In genomic region chr9:62802719-62803079, GRCh38 we compare ENCODE assay signal across 8 cellular contexts.
DNase-seq lines count a peak whose midpoint lies in the region; ATAC-seq, FAIRE-seq and TF ChIP-seq lines count a peak whose summit lies in the region.
"Not testable (repeated sequence)": the region's sequence is repeated elsewhere in the genome, so short reads cannot be mapped to it uniquely, and the experiment has no call there.

No MANE protein-coding gene starts in this region.

- H3K9ac ChIP-seq in OCI-LY3 (ENCODE audit: low read length): peak overlapping the region; percentile 87
- H3K9ac ChIP-seq in smooth muscle cell (ENCODE audit: low read depth): peak overlapping the region; percentile 55

- intact Hi-C loops in heart right ventricle (cut with DNase I); naive thymus-derived CD4-positive, alpha-beta T cell (cut with micrococcal nuclease): not testable (repeated sequence)

- peaks cover 80% of the 10 kb centered on the region for H3K27me3 Mint-ChIP-seq in GM23338 (ENCODE audit: insufficient read depth, low read depth, poor library complexity)
- H3K27me3 Mint-ChIP-seq in activated T-cell treated with anti-CD3 and anti-CD28 coated beads, Interleukin-2, amount 50 U/mL, for 72 hours (ENCODE audit: low read depth): peaks cover 53% of the 10 kb centered on the region
- H3K27me3 Mint-ChIP-seq in naive thymus-derived CD4-positive, alpha-beta T cell: peaks cover 48 to 64% (median 57%) of the 10 kb centered on the region in 5 donors

- H3K4me3 Mint-ChIP-seq in GM23338: peak overlapping the region; percentile 79
- H3K4me3 Mint-ChIP-seq in activated T-cell treated with anti-CD3 and anti-CD28 coated beads, Interleukin-2, amount 50 U/mL, for 72 hours: peak overlapping the region; percentile 69 to 74
- peak overlapping the region; percentile 18 to 79 (median 68) for H3K4me3 Mint-ChIP-seq in naive thymus-derived CD4-positive, alpha-beta T cell

- POLR2A ChIA-PET in AG04450 (lab: Yijun Ruan, JAX); naive thymus-derived CD4-positive, alpha-beta T cell (lab: Charles Lee): not testable (repeated sequence)

- H3K36me3 ChIP-seq in GM23338 (ENCODE audit: insufficient read depth); OCI-LY3 (replicated peaks; ENCODE audit: low read depth, low read length); heart right ventricle; naive thymus-derived CD4-positive, alpha-beta T cell (ENCODE audit: control insufficient read depth in 2 of 3, insufficient read depth in 3 of 3, low read length in 3 of 3); smooth muscle cell (ENCODE audit: low read depth): not testable (repeated sequence)

- FAIRE-seq in colon (lab: Jason Lieb, UNC): peak; percentile 21

- not testable (repeated sequence) for DNase-seq in AG04450 (ENCODE audit: low read depth, low spot score); GM23338 (ENCODE audit: low spot score); activated T-cell treated with anti-CD3 and anti-CD28 coated beads, Interleukin-2, amount 50 U/mL, for 72 hours; heart right ventricle; naive thymus-derived CD4-positive, alpha-beta T cell; smooth muscle cell (lab: John Stamatoyannopoulos, UW; ENCODE audit: unreplicated experiment)

- TF ChIP-seq CTCF in AG04450 (IDR thresholded peaks at IDR 0.05; ENCODE audit: low read depth, low read length); GM23338 (conservative IDR thresholded peaks at IDR 0.05; ENCODE audit: low read depth in 2 of 2); OCI-LY3 (IDR thresholded peaks at IDR 0.05; ENCODE audit: low read depth, low read length); smooth muscle cell (IDR thresholded peaks at IDR 0.05; ENCODE audit: borderline replicate concordance, insufficient read depth, poor library complexity, severe bottlenecking): not testable (repeated sequence)
- TF ChIP-seq CTCF in heart right ventricle (IDR thresholded peaks at IDR 0.05): peak in 2 of 9 donors; percentile 0 to 8

- peak overlapping the region; percentile 70 for H3K4me2 ChIP-seq in GM23338
- H3K4me2 ChIP-seq in OCI-LY3 (ENCODE audit: low read length): peak overlapping the region; percentile 50
- H3K4me2 ChIP-seq in smooth muscle cell: peak overlapping the region; percentile 83

- ATAC-seq in GM23338; activated T-cell treated with anti-CD3 and anti-CD28 coated beads, Interleukin-2, amount 50 U/mL, for 72 hours (replicated peaks in 1 of 2); heart right ventricle; naive thymus-derived CD4-positive, alpha-beta T cell: not testable (repeated sequence)

- WGBS in heart right ventricle, 2 donors: 14 to 17% methylated on average over 9 of the region's 9 CpGs
- 20% methylated on average over 9 of the region's 9 CpGs for WGBS in smooth muscle cell (ENCODE audit: low lambda C conversion rate)

- H3K4me1 ChIP-seq in GM23338 (ENCODE audit: insufficient read depth) (peaks cover 33% of the 10 kb centered on the region), OCI-LY3 (ENCODE audit: low read length) (peaks cover 19% of the 10 kb centered on the region), heart right ventricle (peaks cover 2 to 42% (median 34%) of the 10 kb centered on the region in 9 donors)
- peaks cover 3 to 14% of the 10 kb centered on the region in 2 donors for H3K4me1 ChIP-seq in naive thymus-derived CD4-positive, alpha-beta T cell (ENCODE audit: control insufficient read depth in 2 of 2, insufficient read depth in 2 of 2, low read length in 2 of 2)
- H3K4me1 ChIP-seq in smooth muscle cell (ENCODE audit: low read depth): not testable (repeated sequence)

- H3K79me2 ChIP-seq in GM23338 (replicated peaks; ENCODE audit: insufficient read depth); smooth muscle cell (ENCODE audit: low read depth): not testable (repeated sequence)
- H3K79me2 ChIP-seq in OCI-LY3 (ENCODE audit: low read length): peaks cover 18% of the 10 kb centered on the region; the same call in 1 of the 2 replicates

- CTCF ChIA-PET in AG04450 (lab: Charles Lee); naive thymus-derived CD4-positive, alpha-beta T cell (lab: Charles Lee): not testable (repeated sequence)

- peak overlapping the region; percentile 70 for H3K27ac ChIP-seq in AG04450 (ENCODE audit: low read depth, low read length)
- H3K27ac ChIP-seq in GM23338 (ENCODE audit: low read depth); naive thymus-derived CD4-positive, alpha-beta T cell (ENCODE audit: low read depth, low read length): not testable (repeated sequence)
- H3K27ac ChIP-seq in OCI-LY3 (ENCODE audit: low read length): peak overlapping the region; percentile 76; the same call in 1 of the 2 replicates
- H3K27ac ChIP-seq in heart right ventricle: peak overlapping the region in 9 of 10 donors; percentile 40 to 95 (median 87)
- peak overlapping the region; percentile 33 for H3K27ac ChIP-seq in smooth muscle cell (ENCODE audit: low read depth)

- H3K9me3 ChIP-seq in AG04450 (ENCODE audit: control insufficient read depth, insufficient read depth, low read length): peaks cover 18% of the 10 kb centered on the region
- not testable (repeated sequence) for H3K9me3 ChIP-seq in OCI-LY3 (ENCODE audit: insufficient read depth, low read length); heart right ventricle; naive thymus-derived CD4-positive, alpha-beta T cell (ENCODE audit: control insufficient read depth in 2 of 3, low read length in 3 of 3); smooth muscle cell (replicated peaks; ENCODE audit: low read depth)

- H3K4me3 ChIP-seq in AG04450 (ENCODE audit: low read depth, low read length): peak overlapping the region; percentile 62
- peak overlapping the region; percentile 67 for H3K4me3 ChIP-seq in GM23338
- peak overlapping the region; percentile 79 for H3K4me3 ChIP-seq in OCI-LY3 (ENCODE audit: low read length)
- H3K4me3 ChIP-seq in heart right ventricle: peak overlapping the region; percentile 36 to 68 (median 58)
- H3K4me3 ChIP-seq in naive thymus-derived CD4-positive, alpha-beta T cell (ENCODE audit: low read length): peak overlapping the region; percentile 50
- peak overlapping the region; percentile 44 for H3K4me3 ChIP-seq in smooth muscle cell

- H3K27me3 ChIP-seq in AG04450 (ENCODE audit: control insufficient read depth, insufficient read depth, low read length) (peaks cover 14% of the 10 kb centered on the region), GM23338 (ENCODE audit: insufficient read depth) (peaks cover 92% of the 10 kb centered on the region), heart right ventricle (peaks cover 0 to 75% (median 69%) of the 10 kb centered on the region in 7 donors), smooth muscle cell (ENCODE audit: low read depth) (peaks cover 55% of the 10 kb centered on the region)
- not testable (repeated sequence) for H3K27me3 ChIP-seq in OCI-LY3 (ENCODE audit: low read depth, low read length)
- H3K27me3 ChIP-seq in naive thymus-derived CD4-positive, alpha-beta T cell (ENCODE audit: control insufficient read depth in 2 of 2, insufficient read depth in 2 of 2, low read length in 2 of 2): peaks cover 0 to 15% of the 10 kb centered on the region in 2 donors

- H3K9me3 Mint-ChIP-seq in GM23338: peaks cover 32% of the 10 kb centered on the region
- not testable (repeated sequence) for H3K9me3 Mint-ChIP-seq in activated T-cell treated with anti-CD3 and anti-CD28 coated beads, Interleukin-2, amount 50 U/mL, for 72 hours
- peaks cover 0 to 22% (median 9%) of the 10 kb centered on the region in 11 donors for H3K9me3 Mint-ChIP-seq in naive thymus-derived CD4-positive, alpha-beta T cell

- H3K4me1 Mint-ChIP-seq in GM23338: peaks cover 23% of the 10 kb centered on the region
- H3K4me1 Mint-ChIP-seq in activated T-cell treated with anti-CD3 and anti-CD28 coated beads, Interleukin-2, amount 50 U/mL, for 72 hours (ENCODE audit: low read depth): peaks cover 37% of the 10 kb centered on the region
- peaks cover 28 to 41% (median 33%) of the 10 kb centered on the region in 7 donors for H3K4me1 Mint-ChIP-seq in naive thymus-derived CD4-positive, alpha-beta T cell

- H3K36me3 Mint-ChIP-seq in GM23338 (ENCODE audit: low read depth); activated T-cell treated with anti-CD3 and anti-CD28 coated beads, Interleukin-2, amount 50 U/mL, for 72 hours (ENCODE audit: insufficient read depth in 2 of 2): not testable (repeated sequence)
- H3K36me3 Mint-ChIP-seq in naive thymus-derived CD4-positive, alpha-beta T cell: peaks cover 0 to 17% (median 0%) of the 10 kb centered on the region in 5 donors

- peaks cover 16% of the 10 kb centered on the region for H3F3A ChIP-seq in GM23338 (replicated peaks; ENCODE audit: low read depth)
- not testable (repeated sequence) for H3F3A ChIP-seq in smooth muscle cell (ENCODE audit: low read depth)

- peak overlapping the region; percentile 96; the same call in 1 of the 2 replicates for H2AFZ ChIP-seq in GM23338
- not testable (repeated sequence) for H2AFZ ChIP-seq in OCI-LY3 (ENCODE audit: low read depth, low read length)
- H2AFZ ChIP-seq in smooth muscle cell (ENCODE audit: low read depth): peak overlapping the region; percentile 34

- peaks cover 38% of the 10 kb centered on the region for H4K20me1 ChIP-seq in GM23338 (replicated peaks; ENCODE audit: insufficient read depth)
- H4K20me1 ChIP-seq in OCI-LY3 (ENCODE audit: insufficient read depth, low read length); smooth muscle cell (ENCODE audit: low read depth): not testable (repeated sequence)

- H3K27ac Mint-ChIP-seq in GM23338: not testable (repeated sequence)
- H3K27ac Mint-ChIP-seq in activated T-cell treated with anti-CD3 and anti-CD28 coated beads, Interleukin-2, amount 50 U/mL, for 72 hours: peak overlapping the region; percentile 86
- peak overlapping the region in 1 of 9 donors; percentile 79 for H3K27ac Mint-ChIP-seq in naive thymus-derived CD4-positive, alpha-beta T cell

- H3K9me2 ChIP-seq in GM23338 (ENCODE audit: insufficient read depth): not testable (repeated sequence)
